In the genomic region with DNA sequence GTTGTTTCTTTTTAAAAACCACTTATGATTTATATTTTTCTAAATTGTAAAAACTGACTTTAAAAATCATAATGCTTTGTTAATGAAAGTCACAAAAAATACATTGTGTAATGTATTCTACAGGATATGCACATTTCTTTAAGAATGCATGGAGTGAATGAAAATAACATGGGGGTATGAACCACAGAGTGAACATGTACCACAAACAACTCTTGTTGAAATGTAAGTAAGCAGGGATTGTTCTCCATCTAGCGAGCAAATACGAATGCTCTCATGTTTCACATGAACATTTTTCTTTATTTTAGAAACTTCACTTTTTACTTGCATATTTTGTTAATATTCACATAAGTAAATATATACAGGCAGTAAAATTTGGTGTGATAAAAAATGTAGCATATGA, we compare ENCODE assay signal across 17 cellular contexts. TPM values are rescaled to one million over a fixed set of nuclear protein-coding genes. Genes with fewer than 3 reads are reported as not detected.
DNase-seq lines count a peak whose midpoint lies in the region; ATAC-seq, FAIRE-seq and TF ChIP-seq lines count a peak whose summit lies in the region.
"Had no signal": no experiment of that assay in that cellular context is flagged by ENCODE, and none has a peak within 500 bp of the region (broad histone marks: within the 10 kb centered on the region; RNA-seq: fewer than 3 reads in every experiment).

No MANE protein-coding gene starts in this region.

- H3K27me3 ChIP-seq in ascending aorta = no peaks in the 10 kb centered on the region
- H3K27me3 ChIP-seq: BLaER1 had no signal

- DNase-seq in RCC 7860 (ENCODE audit: low spot score) (no peak), choroid plexus epithelial cell (ENCODE audit: low read depth) (peak; percentile 62), fibroblast of pulmonary artery (ENCODE audit: low read depth) (peak; percentile 46), skeletal muscle cell (ENCODE audit: low read depth) (peak; percentile 4), ascending aorta (ENCODE audit: low spot score in 2 of 2) (no peak), GM13976 (ENCODE audit: low spot score) (no peak)
- DNase-seq in activated T-cell treated with anti-CD3 and anti-CD28 coated beads, Interleukin-2, amount 50 U/mL, for 4 hours = no peak
- DNase-seq: Calu3; CD4-positive, alpha-beta memory T cell; DMS79 treated with DMSO at 0.1 percent for 48 hours; GF-D8; H9 had no signal

- no peak overlapping the region for H3K4me3 ChIP-seq in choroid plexus epithelial cell (ENCODE audit: low read depth, low read length)
- no peak overlapping the region for H3K4me3 ChIP-seq in fibroblast of pulmonary artery (replicated peaks; ENCODE audit: low read depth, low read length)
- H3K4me3 ChIP-seq in skeletal muscle cell (ENCODE audit: low read depth, low read length) = no peak overlapping the region
- H3K4me3 ChIP-seq in ascending aorta = no peak overlapping the region
- H3K4me3 ChIP-seq: BLaER1 had no signal

- H3K27me3 Mint-ChIP-seq in activated T-cell treated with anti-CD3 and anti-CD28 coated beads, Interleukin-2, amount 50 U/mL, for 4 hours (ENCODE audit: low read depth) = no peaks in the 10 kb centered on the region

- H3K27ac ChIP-seq in ascending aorta = no peak overlapping the region
- H3K27ac ChIP-seq: BLaER1 had no signal

- no peaks in the 10 kb centered on the region for H3K9me3 ChIP-seq in ascending aorta
- H3K9me3 ChIP-seq: BLaER1 had no signal

- H3K4me1 ChIP-seq in ascending aorta = no peaks in the 10 kb centered on the region

- H3K36me3 ChIP-seq in ascending aorta = no peaks in the 10 kb centered on the region
- H3K36me3 ChIP-seq: BLaER1 had no signal

- ATAC-seq in HG03025 (IDR thresholded peaks at IDR 0.05; ENCODE audit: low FRiP score, unreplicated experiment) = no peak
- no peak for ATAC-seq in activated T-cell treated with anti-CD3 and anti-CD28 coated beads, Interleukin-2, amount 50 U/mL, for 4 hours

- in situ Hi-C loops in GM13976 (cut with MboI; ENCODE audit: low sequenced_read_pairs, unreplicated experiment) = no loop called here

- H3K9me3 Mint-ChIP-seq in activated T-cell treated with anti-CD3 and anti-CD28 coated beads, Interleukin-2, amount 50 U/mL, for 4 hours = no peaks in the 10 kb centered on the region
- H3K9me3 Mint-ChIP-seq: H9 had no signal

- H3K4me1 Mint-ChIP-seq in activated T-cell treated with anti-CD3 and anti-CD28 coated beads, Interleukin-2, amount 50 U/mL, for 4 hours (ENCODE audit: low read depth) = no peaks in the 10 kb centered on the region
- H3K4me1 Mint-ChIP-seq: CD14-positive monocyte; CD4-positive, alpha-beta memory T cell had no signal

- peak; percentile 69 for FAIRE-seq in RCC 7860 (lab: Jason Lieb, UNC)
- FAIRE-seq: GM19239, H1 had no signal

- no peaks in the 10 kb centered on the region for H3K36me3 Mint-ChIP-seq in activated T-cell treated with anti-CD3 and anti-CD28 coated beads, Interleukin-2, amount 50 U/mL, for 4 hours (ENCODE audit: insufficient read depth)
- H3K36me3 Mint-ChIP-seq: CD14-positive monocyte; CD4-positive, alpha-beta memory T cell had no signal

- TF ChIP-seq CTCF in choroid plexus epithelial cell (conservative IDR thresholded peaks at IDR 0.05; ENCODE audit: low read depth, low read length) (peak; percentile 15), fibroblast of pulmonary artery (IDR thresholded peaks at IDR 0.05; ENCODE audit: low read length, missing control alignments) (no peak), ascending aorta (IDR thresholded peaks at IDR 0.05) (no peak), GM13976 (IDR thresholded peaks at IDR 0.05; ENCODE audit: borderline replicate concordance, control extremely low read depth, extremely low read depth, insufficient read depth, missing control alignments) (no peak)

- intact Hi-C loops in ascending aorta (cut with DNase I) = no loop called here

- H3K4me3 Mint-ChIP-seq in activated T-cell treated with anti-CD3 and anti-CD28 coated beads, Interleukin-2, amount 50 U/mL, for 4 hours = no peak overlapping the region
- H3K4me3 Mint-ChIP-seq: CD14-positive monocyte; CD4-positive, alpha-beta memory T cell; H9 had no signal

RNA-seq across cellular contexts. Expression of a gene that starts 35.6 kb away (rescaled TPM):
- not detected for total RNA-seq in ascending aorta
- total RNA-seq in activated T-cell treated with anti-CD3 and anti-CD28 coated beads, Interleukin-2, amount 50 U/mL, for 4 hours = not detected
- total RNA-seq: Calu3; CD4-positive, alpha-beta memory T cell; H1; H9 had no signal

Comparison
In these comparisons a context has a peak if more than half of its experiments do, and no peak if none do; other contexts are left out.
1. DNase-seq: peak in choroid plexus epithelial cell (single experiment), fibroblast of pulmonary artery (single experiment) and skeletal muscle cell (single experiment); none in RCC 7860 (single experiment), ascending aorta (0 of 2), GM13976 (single experiment) and activated T-cell treated with anti-CD3 and anti-CD28 coated beads, Interleukin-2, amount 50 U/mL, for 4 hours (single experiment).